Comparison of ENCODE assay signal across 6 cellular contexts in the genomic region with DNA sequence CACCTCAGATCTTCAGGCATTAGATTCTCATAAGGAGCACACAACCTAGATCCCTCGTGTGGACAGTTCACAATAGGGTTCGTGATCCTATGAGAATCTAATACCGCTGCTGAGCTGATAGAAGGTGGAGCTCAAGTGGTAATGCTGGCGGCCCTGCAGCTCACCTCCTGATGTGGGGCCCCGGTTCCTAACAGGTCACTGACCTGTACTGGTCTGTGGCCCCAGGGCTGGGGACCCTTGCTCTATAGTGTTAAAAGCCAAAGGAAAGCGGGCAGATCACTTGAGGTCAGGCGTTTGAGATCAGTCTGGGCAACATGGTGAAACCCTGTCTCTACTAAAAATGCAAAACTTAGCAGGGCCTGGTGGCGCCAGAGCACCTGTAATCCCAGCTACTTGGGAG.
"Had no signal": no experiment of that assay in that cellular context is flagged by ENCODE, and none has a peak within 500 bp of the region (broad histone marks: within the 10 kb centered on the region; RNA-seq: fewer than 3 reads in every experiment).

No MANE protein-coding gene starts in this region.

- H3K4me3 ChIP-seq: K562 had no signal

- H3K27ac ChIP-seq: HL-60 had no signal

- H3K27ac Mint-ChIP-seq: IgD-negative memory B cell had no signal

- H3K4me3 Mint-ChIP-seq: IgD-negative memory B cell had no signal

- H3K27me3 Mint-ChIP-seq: IgD-negative memory B cell had no signal

- DNase-seq: IMR-90, KBM-7, KG1 had no signal
